Comparison of ENCODE assay signal across 19 cellular contexts in genomic region chr3:123310741-123311140, GRCh38.
DNase-seq lines count a peak whose midpoint lies in the region; ATAC-seq, FAIRE-seq and TF ChIP-seq lines count a peak whose summit lies in the region.
"Had no signal": no experiment of that assay in that cellular context is flagged by ENCODE, and none has a peak within 500 bp of the region (broad histone marks: within the 10 kb centered on the region; RNA-seq: fewer than 3 reads in every experiment).

No MANE protein-coding gene starts in this region.

- TF ChIP-seq POLR2A in A549 (IDR thresholded peaks at IDR 0.05; ENCODE audit: low read length) (no peak), HCT116 (IDR thresholded peaks at IDR 0.05; ENCODE audit: borderline replicate concordance, extremely low read depth, insufficient read depth, insufficient read length) (no peak)

- peak overlapping the region in 1 of 2 experiments; percentile 43; a peak in 2 of 6 replicates for H3K27ac ChIP-seq in A549
- H3K27ac ChIP-seq in HCT116 (ENCODE audit: low read depth, low read length), result no peak overlapping the region
- H3K27ac ChIP-seq in caudate nucleus (ENCODE audit: low read depth, low read length), result peak overlapping the region; percentile 45

- no peaks in the 10 kb centered on the region for H3K36me3 ChIP-seq in HCT116 (ENCODE audit: control insufficient read depth in 1 of 2, insufficient read depth in 2 of 2, low read length in 2 of 2)

- H3K9me3 ChIP-seq in A549, result no peaks in the 10 kb centered on the region
- H3K9me3 ChIP-seq in HCT116 (ENCODE audit: control insufficient read depth in 1 of 2, insufficient read depth in 1 of 2, low read depth in 1 of 2, low read length in 2 of 2), result no peaks in the 10 kb centered on the region
- H3K9me3 ChIP-seq: Caco-2 had no signal

- no TSS peak for BruUV-seq in HCT116 (replicated peaks; lab: Mats Ljungman, UMichigan)

- H3K9ac ChIP-seq in HCT116 (ENCODE audit: low read length), result no peak overlapping the region

- FAIRE-seq in A549 (lab: Jason Lieb, UNC), result no peak
- FAIRE-seq: A204.1, GM12892 had no signal

- CTCF ChIA-PET in A549 (lab: Yijun Ruan, JAX), result interaction anchor here (0.6 to 2.3 kb wide), 3 partner anchors 10 to 76 kb away, joined by 3 to 13 read pairs (median 7); no protein-coding TSS in a partner anchor
- CTCF ChIA-PET in HCT116 (lab: Charles Lee), result interaction anchor here (1.3 kb wide), 1 partner anchor 249 kb away, joined by 3 read pairs; no protein-coding TSS in a partner anchor

- no peaks in the 10 kb centered on the region for H3K9me2 ChIP-seq in HCT116 (ENCODE audit: insufficient read depth)

- WGBS in A549 (ENCODE audit: missing lambda C conversion rate), result 18% methylated on average over 6 of the region's 6 CpGs

- H3K4me2 ChIP-seq in A549 (0 out of 3 replicates have a peak overlapping the region, but pooled peaks have one; percentile 2), HCT116 (ENCODE audit: low read length) (no peak overlapping the region)

- peak in 1 of 2 experiments; percentile 64; a peak in 3 of 6 replicates for ATAC-seq in A549
- no peak for ATAC-seq in HCT116
- no peak for ATAC-seq in GM18870 (IDR thresholded peaks at IDR 0.05; ENCODE audit: unreplicated experiment)
- no peak for ATAC-seq in HG02623 (IDR thresholded peaks at IDR 0.05; ENCODE audit: unreplicated experiment)
- ATAC-seq in GM18861 (IDR thresholded peaks at IDR 0.05; ENCODE audit: unreplicated experiment), result no peak
- ATAC-seq: Panc1, SK-N-SH treated with all-trans-retinoic acid at 6 μM for 48 hours had no signal

- POLR2A ChIA-PET in A549 (lab: Yijun Ruan, JAX), result no interaction called here
- POLR2A ChIA-PET in HCT116 (lab: Charles Lee), result no interaction called here

- H3K4me3 ChIP-seq in A549 (no peak overlapping the region), HCT116 (replicated peaks in 1 of 2; ENCODE audit: low read depth in 1 of 2, low read length in 2 of 2) (no peak overlapping the region)

- TF ChIP-seq CTCF in A549 (IDR thresholded peaks at IDR 0.05) (no peak), HCT116 (IDR thresholded peaks at IDR 0.05 in 2 of 3, conservative IDR thresholded peaks at IDR 0.05 in 1 of 3; ENCODE audit: borderline replicate concordance in 1 of 3, insufficient read depth in 1 of 3, low read depth in 2 of 3, low read length in 2 of 3) (no peak)

- no peaks in the 10 kb centered on the region for H3K79me2 ChIP-seq in HCT116 (ENCODE audit: insufficient read depth, low read length)

- peak in 1 of 2 experiments; percentile 35 for DNase-seq in A549 (ENCODE audit: low read depth in 1 of 2, low spot score in 1 of 2)
- DNase-seq in HCT116 (ENCODE audit: low read depth, low spot score), result no peak
- DNase-seq in caudate nucleus (lab: John Stamatoyannopoulos, UW), result no peak
- DNase-seq in kidney tubule cell (ENCODE audit: low spot score), result peak; percentile 66
- DNase-seq in GM19238 (ENCODE audit: insufficient read length, low spot score), result no peak
- DNase-seq: Caco-2, DMS79 treated with DMSO at 0.1 percent for 48 hours, GDM1, H7, NCI-H1436 treated with DMSO at 0.1 percent for 48 hours, NCI-H2081 treated with DMSO at 0.1 percent for 48 hours, SHP77 had no signal

- H3K4me1 ChIP-seq in A549 (0 out of 3 replicates have a peak, but pooled peaks cover 10% of the 10 kb centered on the region), HCT116 (ENCODE audit: control insufficient read depth in 1 of 2, insufficient read depth in 2 of 2, low read length in 2 of 2) (no peaks in the 10 kb centered on the region)
- H3K4me1 ChIP-seq: Caco-2 had no signal

- H3K27me3 ChIP-seq in HCT116 (ENCODE audit: insufficient read depth, low read length), result peaks cover 31% of the 10 kb centered on the region; the same call in 1 of the 2 replicates

- TF ChIP-seq EP300 in A549 (IDR thresholded peaks at IDR 0.05), result no peak

- H2AFZ ChIP-seq in HCT116 (ENCODE audit: low read depth, low read length, poor library complexity, severe bottlenecking), result no peak overlapping the region

- RAD21 ChIA-PET in HCT116 (lab: Charles Lee; ENCODE audit: low non-redundant PET in 1 of 2, low total read pairs in 2 of 2, uncharacterized antibody in 2 of 2, unreplicated experiment in 2 of 2), result no interaction called here

- intact Hi-C loops in HCT116 (cut with micrococcal nuclease), result no loop called here

- TF ChIP-seq RAD21 in A549 (conservative IDR thresholded peaks at IDR 0.05 in 1 of 2, IDR thresholded peaks at IDR 0.05 in 1 of 2) (no peak), HCT116 (IDR thresholded peaks at IDR 0.05; ENCODE audit: low read depth) (no peak)

- H4K20me1 ChIP-seq in HCT116 (ENCODE audit: insufficient read depth), result no peaks in the 10 kb centered on the region

TF ChIP-seq in A549, 52 proteins besides CTCF, POLR2A, EP300 and RAD21 (continues in another document):
- TF ChIP-seq HMGXB4 (CRISPR knock-in tag; IDR thresholded peaks at IDR 0.05; ENCODE audit: borderline replicate concordance) (no peak), JUN (IDR thresholded peaks at IDR 0.05) (no peak), ZC3H11A (IDR thresholded peaks at IDR 0.05) (no peak)

TF ChIP-seq in HCT116, 20 proteins besides CTCF, POLR2A, EP300 and RAD21:
- peak; percentile 17; the same call in 1 of the 2 replicates for TF ChIP-seq FOSL1 (IDR thresholded peaks at IDR 0.05; ENCODE audit: low read depth)
- TF ChIP-seq, protein P1, sequence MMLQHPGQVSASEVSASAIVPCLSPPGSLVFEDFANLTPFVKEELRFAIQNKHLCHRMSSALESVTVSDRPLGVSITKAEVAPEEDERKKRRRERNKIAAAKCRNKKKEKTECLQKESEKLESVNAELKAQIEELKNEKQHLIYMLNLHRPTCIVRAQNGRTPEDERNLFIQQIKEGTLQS (IDR thresholded peaks at IDR 0.05), result no peak
